In the genomic region with DNA sequence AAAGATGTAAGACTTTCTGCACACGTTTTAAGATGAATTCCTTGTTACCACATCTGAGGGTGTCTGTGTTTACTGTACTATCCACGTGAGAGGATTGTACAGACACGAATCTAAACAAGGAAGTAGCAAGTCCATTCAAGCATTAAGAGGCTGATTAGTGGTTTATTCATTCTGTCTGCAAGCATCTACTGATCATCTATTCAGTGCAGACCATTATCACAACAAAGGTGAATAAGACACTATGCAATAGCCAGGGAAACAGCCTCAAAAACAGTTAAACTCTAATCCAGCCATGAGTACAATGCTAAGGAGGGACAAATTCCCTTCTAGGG, we compare ENCODE assay signal across 18 cellular contexts.
A peak's percentile ranks its signal among the peaks of the same experiment; 100 is the strongest.
DNase-seq lines count a peak whose midpoint lies in the region; ATAC-seq and TF ChIP-seq lines count a peak whose summit lies in the region.
"Had no signal": no experiment of that assay in that cellular context is flagged by ENCODE, and none has a peak within 500 bp of the region (broad histone marks: within the 10 kb centered on the region; RNA-seq: fewer than 3 reads in every experiment).

No MANE protein-coding gene starts in this region.

- no peak for TF ChIP-seq CTCF in VCaP (conservative IDR thresholded peaks at IDR 0.05)
- TF ChIP-seq CTCF in RWPE1 (conservative IDR thresholded peaks at IDR 0.05; ENCODE audit: low read depth), result no peak

- POLR2A ChIA-PET in activated CD4-positive, alpha-beta memory T cell treated with anti-CD3 and anti-CD28 coated beads, Interleukin-2, amount 10 ng/mL, durations not matched to agents 7 days and 5 days (lab: Charles Lee), result no interaction called here
- POLR2A ChIA-PET in RWPE1 (lab: Yijun Ruan, JAX; ENCODE audit: low non-redundant PET), result no interaction called here

- CTCF ChIA-PET in activated CD4-positive, alpha-beta memory T cell treated with anti-CD3 and anti-CD28 coated beads, Interleukin-2, amount 10 ng/mL, durations not matched to agents 7 days and 5 days (lab: Charles Lee), result no interaction called here
- CTCF ChIA-PET in RWPE1 (lab: Yijun Ruan, JAX), result no interaction called here

- H3K4me1 Mint-ChIP-seq in memory B cell, result peaks cover 13% of the 10 kb centered on the region
- no peaks in the 10 kb centered on the region for H3K4me1 Mint-ChIP-seq in activated CD4-positive, alpha-beta memory T cell treated with anti-CD3 and anti-CD28 coated beads, Interleukin-2, amount 10 ng/mL, durations not matched to agents 7 days and 5 days
- H3K4me1 Mint-ChIP-seq: activated naive CD8-positive, alpha-beta T cell treated with anti-CD3 and anti-CD28 coated beads for 36 hours had no signal

- no peaks in the 10 kb centered on the region for H3K9me3 Mint-ChIP-seq in memory B cell
- no peaks in the 10 kb centered on the region for H3K9me3 Mint-ChIP-seq in activated CD4-positive, alpha-beta memory T cell treated with anti-CD3 and anti-CD28 coated beads, Interleukin-2, amount 10 ng/mL, durations not matched to agents 7 days and 5 days
- H3K9me3 Mint-ChIP-seq: activated naive CD8-positive, alpha-beta T cell treated with anti-CD3 and anti-CD28 coated beads for 36 hours; activated T-cell treated with anti-CD3 and anti-CD28 coated beads, Interleukin-2, amount 50 U/mL, for 72 hours had no signal

- ATAC-seq in HG02885 (IDR thresholded peaks at IDR 0.05; ENCODE audit: poor library complexity, unreplicated experiment) (peak; percentile 75), memory B cell (ENCODE audit: low read depth) (peak; percentile 98)

- H3K36me3 Mint-ChIP-seq in memory B cell, result no peaks in the 10 kb centered on the region
- H3K36me3 Mint-ChIP-seq in activated CD4-positive, alpha-beta memory T cell treated with anti-CD3 and anti-CD28 coated beads, Interleukin-2, amount 10 ng/mL, durations not matched to agents 7 days and 5 days (ENCODE audit: low read depth), result no peaks in the 10 kb centered on the region
- H3K36me3 Mint-ChIP-seq: activated naive CD8-positive, alpha-beta T cell treated with anti-CD3 and anti-CD28 coated beads for 36 hours had no signal

- no peaks in the 10 kb centered on the region for H3K27me3 Mint-ChIP-seq in memory B cell
- H3K27me3 Mint-ChIP-seq in activated CD4-positive, alpha-beta memory T cell treated with anti-CD3 and anti-CD28 coated beads, Interleukin-2, amount 10 ng/mL, durations not matched to agents 7 days and 5 days, result no peaks in the 10 kb centered on the region
- H3K27me3 Mint-ChIP-seq: activated naive CD8-positive, alpha-beta T cell treated with anti-CD3 and anti-CD28 coated beads for 36 hours had no signal

- peak overlapping the region; percentile 91 for H3K27ac Mint-ChIP-seq in memory B cell
- no peak overlapping the region for H3K27ac Mint-ChIP-seq in activated CD4-positive, alpha-beta memory T cell treated with anti-CD3 and anti-CD28 coated beads, Interleukin-2, amount 10 ng/mL, durations not matched to agents 7 days and 5 days
- H3K27ac Mint-ChIP-seq: activated naive CD8-positive, alpha-beta T cell treated with anti-CD3 and anti-CD28 coated beads for 36 hours; activated T-cell treated with anti-CD3 and anti-CD28 coated beads, Interleukin-2, amount 50 U/mL, for 72 hours had no signal

- H3K27ac ChIP-seq in VCaP (peak overlapping the region; percentile 20; the same call in 1 of the 2 replicates), RWPE1 (no peak overlapping the region)
- H3K27ac ChIP-seq: right lobe of liver had no signal

- peak; percentile 91 for DNase-seq in DMS53 treated with DMSO at 0.1 percent for 48 hours (lab: John Stamatoyannopoulos, UW; ENCODE audit: unreplicated experiment)
- DNase-seq in memory B cell (ENCODE audit: low spot score in 2 of 2), result no peak
- DNase-seq in NCI-H510A (lab: John Stamatoyannopoulos, UW), result no peak
- DNase-seq in activated CD4-positive, alpha-beta memory T cell treated with anti-CD3 and anti-CD28 coated beads, Interleukin-2, amount 10 ng/mL, durations not matched to agents 7 days and 5 days, result no peak
- no peak for DNase-seq in COLO829 (ENCODE audit: low spot score)
- DNase-seq in RWPE1 (ENCODE audit: low spot score), result no peak
- DNase-seq: activated CD4-positive, alpha-beta T cell treated with anti-CD3 and anti-CD28 coated beads, Interleukin-2, amount 50 U/mL, for 4 hours; activated naive CD8-positive, alpha-beta T cell treated with anti-CD3 and anti-CD28 coated beads for 36 hours; activated T-cell treated with anti-CD3 and anti-CD28 coated beads, Interleukin-2, amount 50 U/mL, for 72 hours; kidney; NCI-H1417 treated with DMSO at 0.1 percent for 48 hours; NCI-H524 treated with DMSO at 0.1 percent for 48 hours; nucleus accumbens; right lobe of liver; stimulated activated CD4-positive, alpha-beta T cell treated with anti-CD3 and anti-CD28 coated beads, Interleukin-1b, Interleukin-23, amount 100 ng/mL, for 48 hours; substantia nigra had no signal

- peak overlapping the region; percentile 72 for H3K4me3 Mint-ChIP-seq in memory B cell
- no peak overlapping the region for H3K4me3 Mint-ChIP-seq in activated CD4-positive, alpha-beta memory T cell treated with anti-CD3 and anti-CD28 coated beads, Interleukin-2, amount 10 ng/mL, durations not matched to agents 7 days and 5 days
- H3K4me3 Mint-ChIP-seq: activated naive CD8-positive, alpha-beta T cell treated with anti-CD3 and anti-CD28 coated beads for 36 hours; activated T-cell treated with anti-CD3 and anti-CD28 coated beads, Interleukin-2, amount 50 U/mL, for 72 hours had no signal
